8 cellular contexts compared by ENCODE assay signal in the genomic region with DNA sequence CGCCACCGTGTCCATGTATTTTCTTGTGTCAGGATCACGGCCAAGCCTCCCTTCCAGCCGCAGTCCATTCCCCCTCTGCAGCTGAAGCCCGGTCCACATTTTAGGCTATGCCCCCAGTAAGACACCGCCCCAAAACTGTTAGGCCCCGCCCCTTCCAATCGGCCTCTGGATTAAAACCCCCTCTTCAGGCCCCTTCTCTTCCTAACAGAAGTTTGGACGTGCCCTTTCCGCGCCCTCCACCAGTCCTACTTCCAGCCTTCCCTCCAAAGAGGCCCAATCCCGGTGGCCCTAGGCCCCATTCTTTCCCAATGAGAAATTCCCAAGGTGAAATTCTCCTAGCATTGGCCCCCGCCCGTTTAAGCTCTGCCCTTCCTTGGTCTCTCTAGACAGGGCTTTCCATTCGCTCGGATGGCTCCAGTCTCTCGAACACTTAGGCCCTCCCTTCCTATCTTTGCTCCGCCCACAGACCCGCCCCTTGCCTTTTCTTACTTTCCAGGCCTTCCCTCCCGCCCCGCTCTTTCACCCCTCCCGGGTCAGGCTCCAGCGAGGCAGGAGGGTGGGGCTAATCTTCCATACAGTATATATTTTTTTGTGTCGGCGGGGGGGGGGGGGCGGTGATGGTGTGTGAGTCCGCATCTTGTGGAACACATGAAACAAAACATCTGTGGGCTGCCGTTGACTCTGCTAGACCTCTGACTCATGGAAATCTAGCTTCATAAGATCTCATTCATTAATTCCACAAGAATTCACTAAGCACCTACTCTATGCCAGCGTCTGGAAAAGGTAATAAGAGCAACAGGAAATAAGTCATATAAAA. TPM values are rescaled to one million over a fixed set of nuclear protein-coding genes. Genes with fewer than 3 reads are reported as not detected.
A peak's percentile ranks its signal among the peaks of the same experiment; 100 is the strongest.
DNase-seq lines count a peak whose midpoint lies in the region; ATAC-seq, FAIRE-seq and TF ChIP-seq lines count a peak whose summit lies in the region.

No MANE protein-coding gene starts in this region.

- no peaks in the 10 kb centered on the region for H3K36me3 ChIP-seq in BE2C
- H3K36me3 ChIP-seq in KMS-11 (ENCODE audit: insufficient read depth) = no peaks in the 10 kb centered on the region; the same call in 1 of the 2 replicates

- peak overlapping the region; percentile 81; the same call in 1 of the 2 replicates for H3K9ac ChIP-seq in KMS-11

- H3K27me3 ChIP-seq in BE2C (no peaks in the 10 kb centered on the region), KMS-11 (ENCODE audit: insufficient read depth, low read depth) (no peaks in the 10 kb centered on the region)

- no peaks in the 10 kb centered on the region for H4K20me1 ChIP-seq in KMS-11 (ENCODE audit: insufficient read depth)

- TF ChIP-seq CTCF in BE2C (IDR thresholded peaks at IDR 0.05; ENCODE audit: low read depth, low read length) = no peak
- TF ChIP-seq CTCF in KMS-11 (conservative IDR thresholded peaks at IDR 0.05; ENCODE audit: low read depth, low read length) = no peak

- peak; percentile 84 for DNase-seq in BE2C
- peak; percentile 77 for DNase-seq in UCSD-AML1 (lab: John Stamatoyannopoulos, UW; ENCODE audit: unreplicated experiment)
- peak; percentile 50 for DNase-seq in brain pericyte (ENCODE audit: low read depth, low spot score)
- peak; percentile 98 to 99 for DNase-seq in stimulated activated CD4-positive, alpha-beta T cell treated with anti-CD3 and anti-CD28 coated beads, Interleukin-2, amount 100 ng/mL, for 24 hours
- no peak for DNase-seq in HuH-7.5 (ENCODE audit: low spot score)

- H3K79me2 ChIP-seq in KMS-11 (ENCODE audit: insufficient read depth, low read depth) = no peaks in the 10 kb centered on the region

- peak; percentile 87 for FAIRE-seq in islet of Langerhans (lab: Jason Lieb, UNC)

- peak overlapping the region; percentile 77 for H3K27ac ChIP-seq in KMS-11

- H3K9me3 ChIP-seq in BE2C = no peaks in the 10 kb centered on the region

- no peak for ATAC-seq in GM21529 (IDR thresholded peaks at IDR 0.05; ENCODE audit: unreplicated experiment)

- peak overlapping the region; percentile 90; the same call in 1 of the 2 replicates for H2AFZ ChIP-seq in KMS-11 (ENCODE audit: low read depth)

- H3K4me3 ChIP-seq in BE2C (ENCODE audit: low read depth, low read length) (peak overlapping the region; percentile 73), KMS-11 (IDR thresholded peaks at IDR 0.05; ENCODE audit: insufficient read depth, low read depth, low read length) (no peak overlapping the region)

- peak overlapping the region; percentile 94 for H3K4me2 ChIP-seq in KMS-11

- peaks cover 7% of the 10 kb centered on the region for H3K4me1 ChIP-seq in BE2C
- peaks cover 22% of the 10 kb centered on the region for H3K4me1 ChIP-seq in KMS-11 (ENCODE audit: low read depth, poor library complexity, severe bottlenecking)

RNA-seq across cellular contexts. Expression of a gene that starts 13.6 kb away (rescaled TPM):
- 116 TPM for polyA plus RNA-seq in BE2C (2012; ENCODE audit: insufficient read depth, insufficient read length, low read depth)

RNA-seq across cellular contexts. Expression of a gene that starts 38.1 kb away (rescaled TPM):
- 58.0 TPM for polyA plus RNA-seq in BE2C (2012; ENCODE audit: insufficient read depth, insufficient read length, low read depth)
